Comparison of ENCODE assay signal across 9 cellular contexts in the genomic region with DNA sequence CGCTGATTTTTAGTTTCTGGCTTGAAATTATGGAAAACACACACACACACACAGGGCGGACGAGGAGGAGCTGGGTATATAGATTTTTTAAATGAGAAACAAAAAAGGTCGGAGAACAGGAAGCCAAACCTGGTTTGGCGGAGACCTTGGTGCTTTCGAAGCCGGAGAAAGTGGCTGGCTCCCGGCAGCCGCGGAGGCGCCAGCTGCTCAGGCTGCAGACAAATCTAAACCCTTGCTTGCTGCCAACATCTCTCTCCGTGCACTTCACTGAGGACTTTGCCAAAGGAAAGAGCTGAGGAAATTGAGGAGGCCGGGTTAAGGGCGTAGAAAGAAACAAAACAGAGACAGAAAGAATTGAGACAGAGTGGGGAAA. TPM values are rescaled to one million over a fixed set of nuclear protein-coding genes. Genes with fewer than 3 reads are reported as not detected.
A peak's percentile ranks its signal among the peaks of the same experiment; 100 is the strongest.
DNase-seq lines count a peak whose midpoint lies in the region; ATAC-seq and TF ChIP-seq lines count a peak whose summit lies in the region.
"Had no signal": no experiment of that assay in that cellular context is flagged by ENCODE, and none has a peak within 500 bp of the region (broad histone marks: within the 10 kb centered on the region; RNA-seq: fewer than 3 reads in every experiment).

No MANE protein-coding gene starts in this region.

- peak overlapping the region; percentile 40 for H3K27ac Mint-ChIP-seq in activated CD4-positive, alpha-beta memory T cell treated with anti-CD3 and anti-CD28 coated beads for 36 hours
- H3K27ac Mint-ChIP-seq in stimulated activated memory B cell treated with anti-CD40 and anti-IgM and Interleukin-4, amounts not matched to agents 10 μg/mL and 1 μg/mL and 100 μg/mL, for 72 hours, result no peak overlapping the region

- no peak for ATAC-seq in SK-N-SH treated with all-trans-retinoic acid at 6 μM for 48 hours
- no peak for ATAC-seq in stimulated activated memory B cell treated with anti-CD40 and anti-IgM and Interleukin-4, amounts not matched to agents 10 μg/mL and 1 μg/mL and 100 μg/mL, for 72 hours

- H2AFZ ChIP-seq in SK-N-SH (ENCODE audit: low read depth) (no peak overlapping the region), hepatocyte (peak overlapping the region; percentile 52)

- TF ChIP-seq EP300 in SK-N-SH (IDR thresholded peaks at IDR 0.05; ENCODE audit: borderline replicate concordance in 1 of 2, low read depth in 1 of 2, low read length in 1 of 2), result no peak

- no peak for DNase-seq in SK-N-SH
- no peak for DNase-seq in activated CD4-positive, alpha-beta memory T cell treated with anti-CD3 and anti-CD28 coated beads for 36 hours
- DNase-seq in hepatocyte (ENCODE audit: low spot score), result no peak
- no peak for DNase-seq in KG1 (lab: John Stamatoyannopoulos, UW)
- DNase-seq in NCI-H2227 treated with DMSO at 0.1 percent for 48 hours (lab: John Stamatoyannopoulos, UW), result no peak
- no peak for DNase-seq in activated gamma-delta T cell (lab: John Stamatoyannopoulos, UW)
- DNase-seq: SHP77 treated with DMSO at 0.1 percent for 48 hours had no signal

- TF ChIP-seq CTCF in SK-N-SH (IDR thresholded peaks at IDR 0.05) (no peak), hepatocyte (IDR thresholded peaks at IDR 0.05; ENCODE audit: poor library complexity) (no peak)

- no peak overlapping the region for H3K9ac ChIP-seq in SK-N-SH

- intact Hi-C loops in activated CD4-positive, alpha-beta memory T cell treated with anti-CD3 and anti-CD28 coated beads for 36 hours (cut with micrococcal nuclease), result loop anchor here (2.0 to 5.0 kb wide), 3 partner anchors 22 to 54 kb away; no protein-coding TSS in a partner anchor

- H3K4me3 Mint-ChIP-seq in activated CD4-positive, alpha-beta memory T cell treated with anti-CD3 and anti-CD28 coated beads for 36 hours, result peak overlapping the region; percentile 54
- H3K4me3 Mint-ChIP-seq in stimulated activated memory B cell treated with anti-CD40 and anti-IgM and Interleukin-4, amounts not matched to agents 10 μg/mL and 1 μg/mL and 100 μg/mL, for 72 hours, result peak overlapping the region; percentile 7

- H3K79me2 ChIP-seq in SK-N-SH (ENCODE audit: insufficient read depth) (no peaks in the 10 kb centered on the region), hepatocyte (no peaks in the 10 kb centered on the region)

- no peaks in the 10 kb centered on the region for H3K9me2 ChIP-seq in SK-N-SH
- no peaks in the 10 kb centered on the region for H3K9me2 ChIP-seq in hepatocyte (replicated peaks; ENCODE audit: insufficient read depth)

- H3K27me3 ChIP-seq in SK-N-SH (ENCODE audit: insufficient read depth), result peaks cover 66% of the 10 kb centered on the region
- peaks cover 98% of the 10 kb centered on the region for H3K27me3 ChIP-seq in hepatocyte

- POLR2A ChIA-PET in SK-N-SH (lab: Yijun Ruan, JAX), result interaction anchor here (1.4 kb wide), 1 partner anchor 17 kb away, joined by 6 read pairs; no protein-coding TSS in a partner anchor
- POLR2A ChIA-PET in activated CD4-positive, alpha-beta memory T cell treated with anti-CD3 and anti-CD28 coated beads for 36 hours (lab: Charles Lee), result interaction anchor here (0.5 kb wide), 1 partner anchor 1599 kb away, joined by 7 read pairs; no protein-coding TSS in a partner anchor

- peaks cover 25% of the 10 kb centered on the region for H3K4me1 Mint-ChIP-seq in activated CD4-positive, alpha-beta memory T cell treated with anti-CD3 and anti-CD28 coated beads for 36 hours (ENCODE audit: low read depth)
- peaks cover 18% of the 10 kb centered on the region for H3K4me1 Mint-ChIP-seq in stimulated activated memory B cell treated with anti-CD40 and anti-IgM and Interleukin-4, amounts not matched to agents 10 μg/mL and 1 μg/mL and 100 μg/mL, for 72 hours

- TF ChIP-seq RAD21 in SK-N-SH (IDR thresholded peaks at IDR 0.05; ENCODE audit: low read length), result no peak

- H3K4me1 ChIP-seq in SK-N-SH (ENCODE audit: control insufficient read depth in 1 of 2, insufficient read depth in 2 of 2, low read depth in 1 of 2, low read length in 1 of 2) (no peaks in the 10 kb centered on the region; a peak in 1 of 4 replicates), hepatocyte (ENCODE audit: insufficient read depth) (peaks cover 25% of the 10 kb centered on the region)

- no peak overlapping the region for H3K4me3 ChIP-seq in SK-N-SH (ENCODE audit: low read depth in 2 of 2, low read length in 1 of 2)
- peak overlapping the region; percentile 10 for H3K4me3 ChIP-seq in hepatocyte

- peaks cover 33% of the 10 kb centered on the region for H3K36me3 Mint-ChIP-seq in activated CD4-positive, alpha-beta memory T cell treated with anti-CD3 and anti-CD28 coated beads for 36 hours
- H3K36me3 Mint-ChIP-seq in stimulated activated memory B cell treated with anti-CD40 and anti-IgM and Interleukin-4, amounts not matched to agents 10 μg/mL and 1 μg/mL and 100 μg/mL, for 72 hours, result peaks cover 18% of the 10 kb centered on the region

- H3K36me3 ChIP-seq in SK-N-SH (replicated peaks in 1 of 2; ENCODE audit: control insufficient read depth in 1 of 2, insufficient read depth in 2 of 2, low read length in 1 of 2), result no peaks in the 10 kb centered on the region
- H3K36me3 ChIP-seq in hepatocyte (replicated peaks; ENCODE audit: insufficient read depth, low read depth), result no peaks in the 10 kb centered on the region

- CTCF ChIA-PET in SK-N-SH (lab: Yijun Ruan, JAX), result interaction anchor here (1.0 kb wide), 1 partner anchor 206 kb away, joined by 3 read pairs; no protein-coding TSS in a partner anchor
- CTCF ChIA-PET in activated CD4-positive, alpha-beta memory T cell treated with anti-CD3 and anti-CD28 coated beads for 36 hours (lab: Charles Lee), result no interaction called here

- H3F3A ChIP-seq in SK-N-SH (replicated peaks; ENCODE audit: insufficient read depth), result no peaks in the 10 kb centered on the region

- H3K9me3 Mint-ChIP-seq in activated CD4-positive, alpha-beta memory T cell treated with anti-CD3 and anti-CD28 coated beads for 36 hours, result peaks cover 11% of the 10 kb centered on the region
- H3K9me3 Mint-ChIP-seq in stimulated activated memory B cell treated with anti-CD40 and anti-IgM and Interleukin-4, amounts not matched to agents 10 μg/mL and 1 μg/mL and 100 μg/mL, for 72 hours, result peaks cover 13% of the 10 kb centered on the region

- H3K27me3 Mint-ChIP-seq in activated CD4-positive, alpha-beta memory T cell treated with anti-CD3 and anti-CD28 coated beads for 36 hours, result peaks cover 78% of the 10 kb centered on the region
- peaks cover 85% of the 10 kb centered on the region for H3K27me3 Mint-ChIP-seq in stimulated activated memory B cell treated with anti-CD40 and anti-IgM and Interleukin-4, amounts not matched to agents 10 μg/mL and 1 μg/mL and 100 μg/mL, for 72 hours

- peak overlapping the region; percentile 40; the same call in 1 of the 2 replicates for H3K4me2 ChIP-seq in SK-N-SH
- peak overlapping the region; percentile 81 for H3K4me2 ChIP-seq in hepatocyte

- 49% methylated on average over 14 of the region's 14 CpGs for WGBS in SK-N-SH (ENCODE audit: low lambda C conversion rate)
- WGBS in hepatocyte (ENCODE audit: low lambda C conversion rate, missing lambda C conversion rate), result 5% methylated on average over 14 of the region's 14 CpGs

- H3K27ac ChIP-seq in SK-N-SH (ENCODE audit: low read depth in 2 of 2, low read length in 1 of 2) (no peak overlapping the region), hepatocyte (no peak overlapping the region)

- H4K20me1 ChIP-seq in SK-N-SH (ENCODE audit: insufficient read depth) (no peaks in the 10 kb centered on the region), hepatocyte (ENCODE audit: insufficient read depth, poor library complexity, severe bottlenecking) (no peaks in the 10 kb centered on the region)

- H3K9me3 ChIP-seq in SK-N-SH (no peaks in the 10 kb centered on the region), hepatocyte (ENCODE audit: low read depth) (no peaks in the 10 kb centered on the region)

TF ChIP-seq in SK-N-SH, 30 proteins besides CTCF, POLR2A, EP300 and RAD21:
- no peak for TF ChIP-seq RFX5 (IDR thresholded peaks at IDR 0.05; ENCODE audit: low read length)
- no peak for TF ChIP-seq SIN3A (IDR thresholded peaks at IDR 0.05; ENCODE audit: borderline replicate concordance, low read depth, low read length)
- no peak for TF ChIP-seq ELF1 (IDR thresholded peaks at IDR 0.05)

TF ChIP-seq in SK-N-SH treated with all-trans-retinoic acid at 6 μM for 48 hours, 23 proteins besides CTCF, POLR2A, EP300 and RAD21 (continues in another document):
- no peak for TF ChIP-seq ZC3H10 (CRISPR knock-in tag; IDR thresholded peaks at IDR 0.05)
- no peak for TF ChIP-seq ESRRG (CRISPR knock-in tag; IDR thresholded peaks at IDR 0.05)
- TF ChIP-seq ARNTL (CRISPR knock-in tag; IDR thresholded peaks at IDR 0.05; ENCODE audit: borderline replicate concordance, low read depth), result no peak
- no peak for TF ChIP-seq ZNF8 (CRISPR knock-in tag; IDR thresholded peaks at IDR 0.05)
- no peak for TF ChIP-seq BACH2 (CRISPR knock-in tag; IDR thresholded peaks at IDR 0.05; ENCODE audit: borderline replicate concordance)
- TF ChIP-seq, protein P1, sequence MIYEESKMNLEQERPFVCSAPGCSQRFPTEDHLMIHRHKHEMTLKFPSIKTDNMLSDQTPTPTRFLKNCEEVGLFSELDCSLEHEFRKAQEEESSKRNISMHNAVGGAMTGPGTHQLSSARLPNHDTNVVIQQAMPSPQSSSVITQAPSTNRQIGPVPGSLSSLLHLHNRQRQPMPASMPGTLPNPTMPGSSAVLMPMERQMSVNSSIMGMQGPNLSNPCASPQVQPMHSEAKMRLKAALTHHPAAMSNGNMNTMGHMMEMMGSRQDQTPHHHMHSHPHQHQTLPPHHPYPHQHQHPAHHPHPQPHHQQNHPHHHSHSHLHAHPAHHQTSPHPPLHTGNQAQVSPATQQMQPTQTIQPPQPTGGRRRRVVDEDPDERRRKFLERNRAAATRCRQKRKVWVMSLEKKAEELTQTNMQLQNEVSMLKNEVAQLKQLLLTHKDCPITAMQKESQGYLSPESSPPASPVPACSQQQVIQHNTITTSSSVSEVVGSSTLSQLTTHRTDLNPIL (CRISPR knock-in tag; IDR thresholded peaks at IDR 0.05; ENCODE audit: low read depth), result no peak
- TF ChIP-seq TCF4 (CRISPR knock-in tag; IDR thresholded peaks at IDR 0.05; ENCODE audit: borderline replicate concordance), result no peak
- no peak for TF ChIP-seq SNAI2 (CRISPR knock-in tag; IDR thresholded peaks at IDR 0.05)
- TF ChIP-seq ZNF565 (CRISPR knock-in tag; conservative IDR thresholded peaks at IDR 0.05; ENCODE audit: low read depth), result no peak
- no peak for TF ChIP-seq CSDC2 (CRISPR knock-in tag; IDR thresholded peaks at IDR 0.05)

RNA-seq across cellular contexts. Expression of gene ZIC1, which starts 2.1 kb away (rescaled TPM):
- polyA plus RNA-seq in SK-N-SH (2012; rRNA removed) (11.3 and 16.7 TPM in 2 replicates), hepatocyte (not detected in 2 replicates)
- 8.2 and 11.4 TPM in 2 replicates for polyA plus RNA-seq in SK-N-SH (2012; cell fraction: cytosol; rRNA removed)
- 30.4 and 42.9 TPM in 2 replicates for polyA plus RNA-seq in SK-N-SH (2012; cell fraction: nucleus; rRNA removed)
- total RNA-seq in activated CD4-positive, alpha-beta memory T cell treated with anti-CD3 and anti-CD28 coated beads for 36 hours, result not detected
- total RNA-seq in hepatocyte, result 0.10 TPM in 1 of 2 replicates, not detected in the other

RNA-seq across cellular contexts. Expression of gene ZIC4, which starts 4.9 kb away (rescaled TPM):
- polyA plus RNA-seq in SK-N-SH (2012; rRNA removed), result 1.3 and 2.0 TPM in 2 replicates
- polyA plus RNA-seq in SK-N-SH (2012; cell fraction: cytosol; rRNA removed), result 1.1 and 1.4 TPM in 2 replicates
- polyA plus RNA-seq in SK-N-SH (2012; cell fraction: nucleus; rRNA removed), result 4.5 and 7.1 TPM in 2 replicates
- not detected for total RNA-seq in activated CD4-positive, alpha-beta memory T cell treated with anti-CD3 and anti-CD28 coated beads for 36 hours
- 0.08 and 0.17 TPM in 2 replicates for total RNA-seq in hepatocyte
- polyA plus RNA-seq in hepatocyte, result not detected in 2 replicates
